19 cellular contexts compared by ENCODE assay signal in genomic region chr1:163162281-163162937, GRCh38. TPM values are rescaled to one million over a fixed set of nuclear protein-coding genes. Genes with fewer than 3 reads are reported as not detected.
A peak's percentile ranks its signal among the peaks of the same experiment; 100 is the strongest.
DNase-seq lines count a peak whose midpoint lies in the region; ATAC-seq and TF ChIP-seq lines count a peak whose summit lies in the region.
"Had no signal": no experiment of that assay in that cellular context is flagged by ENCODE, and none has a peak within 500 bp of the region (broad histone marks: within the 10 kb centered on the region; RNA-seq: fewer than 3 reads in every experiment).

No MANE protein-coding gene starts in this region.

- peak; percentile 68 for DNase-seq in A673 (ENCODE audit: low spot score)
- peak; percentile 70 for DNase-seq in HFFc6
- peak; percentile 94 for DNase-seq in astrocyte of the cerebellum (ENCODE audit: low read depth)
- DNase-seq in mesenchymal stem cell, result no peak
- DNase-seq in mesenteric fat pad (ENCODE audit: low spot score), result no peak
- no peak for DNase-seq in NCI-H1105 (lab: John Stamatoyannopoulos, UW)
- DNase-seq: activated CD4-positive, CD25-positive, alpha-beta regulatory T cell; cerebellar nuclear complex; GOT3; NCI-H1930; NCI-H510A treated with DMSO at 0.1 percent for 48 hours; stimulated activated naive CD4-positive, alpha-beta T cell; T-helper 17 cell; transverse colon had no signal

- POLR2A ChIA-PET in A673 (lab: Charles Lee; ENCODE audit: low non-redundant PET), result no interaction called here

- peaks cover 4% of the 10 kb centered on the region for H3K79me1 ChIP-seq in mesenchymal stem cell (replicated peaks; ENCODE audit: low read length, poor library complexity, severe bottlenecking)

- peaks cover 74% of the 10 kb centered on the region for H3K4me1 Mint-ChIP-seq in HFFc6 (ENCODE audit: low read depth)
- H3K4me1 Mint-ChIP-seq: IgD-negative memory B cell, T-helper 17 cell had no signal

- no peak overlapping the region for H2BK12ac ChIP-seq in mesenchymal stem cell (ENCODE audit: low read length in 2 of 2)

- intact Hi-C loops in A673 (cut with micrococcal nuclease; ENCODE audit: unreplicated experiment), result no loop called here

- peak overlapping the region; percentile 70 for H3K4me3 Mint-ChIP-seq in HFFc6
- H3K4me3 Mint-ChIP-seq: IgD-negative memory B cell, T-helper 17 cell had no signal

- WGBS in mesenchymal stem cell, result 93% methylated on average over 4 of the region's 6 CpGs

- H3K4me2 ChIP-seq in mesenchymal stem cell (ENCODE audit: low read length, poor library complexity, severe bottlenecking), result no peak overlapping the region

- H3K36me3 ChIP-seq in A673 (ENCODE audit: insufficient read depth, low read length, poor library complexity, severe bottlenecking) (no peaks in the 10 kb centered on the region), mesenchymal stem cell (ENCODE audit: control insufficient read depth in 1 of 2, insufficient read depth in 2 of 2, low read depth in 1 of 2, low read length in 2 of 2) (peaks cover 0 to 3% of the 10 kb centered on the region in 2 experiments)
- H3K36me3 ChIP-seq: right atrium auricular region, transverse colon had no signal

- H3K14ac ChIP-seq in mesenchymal stem cell (ENCODE audit: low read length in 2 of 2), result no peak overlapping the region

- H3K4me3 ChIP-seq in A673 (ENCODE audit: low read depth, low read length, poor library complexity, severe bottlenecking) (peak overlapping the region; percentile 3), astrocyte of the cerebellum (ENCODE audit: low read depth, low read length) (no peak overlapping the region), mesenchymal stem cell (ENCODE audit: insufficient read depth in 1 of 2, low read depth in 1 of 2, low read length in 2 of 2) (no peak overlapping the region)
- H3K4me3 ChIP-seq: right atrium auricular region, transverse colon had no signal

- no peak overlapping the region for H4K91ac ChIP-seq in mesenchymal stem cell (ENCODE audit: low read length)

- H2AK5ac ChIP-seq in mesenchymal stem cell (ENCODE audit: low read length, severe bottlenecking), result peak overlapping the region; percentile 39

- H3K23ac ChIP-seq in mesenchymal stem cell (ENCODE audit: low read length in 2 of 2), result no peak overlapping the region

- no peak overlapping the region for H2BK15ac ChIP-seq in mesenchymal stem cell (ENCODE audit: low read depth, poor library complexity, severe bottlenecking)

- no peak overlapping the region for H3K18ac ChIP-seq in mesenchymal stem cell (ENCODE audit: low read depth in 1 of 2, low read length in 2 of 2)

- ATAC-seq in GM18858 (IDR thresholded peaks at IDR 0.05; ENCODE audit: unreplicated experiment) (no peak), HG03039 (IDR thresholded peaks at IDR 0.05; ENCODE audit: unreplicated experiment) (no peak)
- ATAC-seq: T-helper 17 cell had no signal

- H3K36me3 Mint-ChIP-seq in HFFc6 (ENCODE audit: low read depth), result peaks cover 10% of the 10 kb centered on the region

- H3K27me3 ChIP-seq in A673 (replicated peaks; ENCODE audit: insufficient read depth, low read depth, low read length, poor library complexity) (no peaks in the 10 kb centered on the region), mesenchymal stem cell (ENCODE audit: control insufficient read depth in 1 of 2, insufficient read depth in 1 of 2, low read length in 2 of 2) (no peaks in the 10 kb centered on the region)
- H3K27me3 ChIP-seq: right atrium auricular region, transverse colon had no signal

- H3K27ac ChIP-seq in A673 (ENCODE audit: low read depth, low read length, poor library complexity, severe bottlenecking) (peak overlapping the region; percentile 42), mesenchymal stem cell (ENCODE audit: low read length, poor library complexity, severe bottlenecking) (peak overlapping the region; percentile 91)
- H3K27ac ChIP-seq: right atrium auricular region had no signal

- no peak overlapping the region for H2BK5ac ChIP-seq in mesenchymal stem cell (ENCODE audit: low read depth, low read length, poor library complexity, severe bottlenecking)

- H2BK120ac ChIP-seq in mesenchymal stem cell (ENCODE audit: low read depth, low read length), result no peak overlapping the region

- H3K27me3 Mint-ChIP-seq in HFFc6 (ENCODE audit: insufficient read depth), result no peaks in the 10 kb centered on the region
- H3K27me3 Mint-ChIP-seq: T-helper 17 cell had no signal

- TF ChIP-seq CTCF in A673 (conservative IDR thresholded peaks at IDR 0.05; ENCODE audit: low read depth, low read length) (0 out of 2 replicates have a peak, but pooled peaks have one; percentile 12), HFFc6 (IDR thresholded peaks at IDR 0.05) (peak; percentile 21; the same call in 1 of the 2 replicates), astrocyte of the cerebellum (IDR thresholded peaks at IDR 0.05; ENCODE audit: low read depth, low read length, missing control alignments) (peak; percentile 16)

- BruUV-seq in A673 (replicated peaks; lab: Mats Ljungman, UMichigan), result no TSS peak

- H3K9me3 Mint-ChIP-seq in HFFc6, result peaks cover 8% of the 10 kb centered on the region
- H3K9me3 Mint-ChIP-seq: activated T-helper 2 cell treated with anti-CD3 and anti-CD28 coated beads, Interferon-gamma antibody, Interleukin-2, Interleukin-4, amounts not matched to agents 10 μg/mL and 5 μg/mL and 100 μg/mL, durations not matched to agents 14 hours and 24 hours and 36 hours had no signal

- H4K8ac ChIP-seq in mesenchymal stem cell (ENCODE audit: low read length), result no peak overlapping the region

- H3K27ac Mint-ChIP-seq in HFFc6, result peak overlapping the region; percentile 73
- H3K27ac Mint-ChIP-seq: activated T-helper 2 cell treated with anti-CD3 and anti-CD28 coated beads, Interferon-gamma antibody, Interleukin-2, Interleukin-4, amounts not matched to agents 10 μg/mL and 5 μg/mL and 100 μg/mL, durations not matched to agents 14 hours and 24 hours and 36 hours; IgD-negative memory B cell; T-helper 17 cell had no signal

- no peak overlapping the region for H2AFZ ChIP-seq in mesenchymal stem cell (ENCODE audit: low read depth, low read length)

- peaks cover 59% of the 10 kb centered on the region for H3K4me1 ChIP-seq in A673 (ENCODE audit: insufficient read depth, low read length, poor library complexity, severe bottlenecking)
- peaks cover 9% of the 10 kb centered on the region for H3K4me1 ChIP-seq in mesenchymal stem cell (ENCODE audit: control insufficient read depth, insufficient read depth, low read depth, low read length)

- H3K9me3 ChIP-seq in A673 (ENCODE audit: low read depth, low read length, poor library complexity, severe bottlenecking) (no peaks in the 10 kb centered on the region), mesenchymal stem cell (ENCODE audit: control insufficient read depth, low read length) (no peaks in the 10 kb centered on the region)
- H3K9me3 ChIP-seq: right atrium auricular region, transverse colon had no signal

- H3K9ac ChIP-seq in mesenchymal stem cell (ENCODE audit: low read length), result peak overlapping the region; percentile 64

- H3K4ac ChIP-seq in mesenchymal stem cell (ENCODE audit: low read depth in 1 of 2, low read length in 2 of 2), result no peak overlapping the region

- CTCF ChIA-PET in A673 (lab: Charles Lee), result no interaction called here

- in situ Hi-C loops in astrocyte of the cerebellum (cut with HindIII; ENCODE audit: low sequenced_read_pairs), result no loop called here

RNA-seq across cellular contexts. Expression of gene RGS5, which starts 40.3 kb away (rescaled TPM):
- total RNA-seq in A673 (2021) (4.7 and 6.3 TPM in 2 replicates), mesenteric fat pad (60.4 TPM)
- 1 to 10 TPM; 3.2 to 7.8 (median 4.6) TPM for total RNA-seq in HFFc6 (2021; fragmentation: NEBNext Ultra II Directional; extraction: Animal tissue kit (Norgen Biotek cat#: 25700))
- 54.5 TPM for polyA plus RNA-seq in mesenchymal stem cell (2013, experiment 1 of 2)
- polyA plus RNA-seq in mesenchymal stem cell (2013, experiment 2 of 2), result 51.6 TPM

Comparison
In these comparisons a context has a peak if more than half of its experiments do, and no peak if none do; other contexts are left out.
1. DNase-seq: peak in A673 (single experiment), HFFc6 (single experiment) and astrocyte of the cerebellum (single experiment); none in mesenchymal stem cell (single experiment), mesenteric fat pad (single experiment) and NCI-H1105 (single experiment).
2. Peak in every context shown above with its lines, with median percentiles within 50 percentile points of each other: CTCF ChIP-seq.